10 cellular contexts compared by ENCODE assay signal in the genomic region with DNA sequence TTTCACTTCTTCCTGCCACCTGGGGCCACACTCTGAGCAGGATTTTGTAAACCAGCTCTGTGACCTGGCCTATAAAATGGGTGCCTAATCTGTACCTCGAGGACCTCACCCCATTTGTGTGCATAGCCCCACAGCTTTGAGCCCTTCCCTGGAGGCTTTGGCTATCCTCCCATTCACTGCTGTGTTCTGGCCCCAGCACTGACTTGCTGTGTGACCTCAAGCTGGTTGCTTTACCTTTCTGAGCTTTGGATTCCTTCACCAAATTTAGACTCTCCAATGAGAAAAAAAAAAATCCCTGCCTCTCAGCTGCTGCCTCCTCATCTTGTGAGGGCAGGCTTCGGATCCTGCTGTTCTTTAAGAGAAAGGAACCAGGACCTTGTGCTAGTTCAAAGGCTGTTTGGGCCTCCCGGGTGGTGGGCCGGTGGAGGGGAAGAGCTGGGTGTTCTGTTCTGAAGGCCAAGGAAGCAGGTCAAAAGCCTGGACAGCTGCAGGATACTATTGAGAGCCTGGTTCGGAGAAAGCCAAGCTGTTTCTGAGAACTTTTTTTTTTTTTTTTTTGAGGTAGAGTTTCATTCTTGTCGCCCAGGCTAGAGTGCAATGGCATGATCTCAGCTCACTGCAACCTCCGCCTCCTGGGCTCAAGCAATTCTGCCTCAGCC. TPM values are rescaled to one million over a fixed set of nuclear protein-coding genes. Genes with fewer than 3 reads are reported as not detected.
DNase-seq lines count a peak whose midpoint lies in the region; ATAC-seq and TF ChIP-seq lines count a peak whose summit lies in the region.
"Had no signal": no experiment of that assay in that cellular context is flagged by ENCODE, and none has a peak within 500 bp of the region (broad histone marks: within the 10 kb centered on the region; RNA-seq: fewer than 3 reads in every experiment).

No MANE protein-coding gene starts in this region.

- TF ChIP-seq POLR2A in vagina (IDR thresholded peaks at IDR 0.05) = no peak

- H3K36me3 Mint-ChIP-seq in stimulated activated naive CD8-positive, alpha-beta T cell treated with anti-CD3 and anti-CD28 coated beads, Interleukin-15, Interleukin-2, amounts not matched to agents 100 ng/mL and 50 ng/mL, for 24 hours (ENCODE audit: low read depth) = peaks cover 34% of the 10 kb centered on the region
- peaks cover 32% of the 10 kb centered on the region for H3K36me3 Mint-ChIP-seq in activated naive CD8-positive, alpha-beta T cell treated with anti-CD3 and anti-CD28 coated beads for 36 hours

- peaks cover 5% of the 10 kb centered on the region for H3K79me1 ChIP-seq in mesenchymal stem cell (replicated peaks; ENCODE audit: low read length, poor library complexity, severe bottlenecking)

- intact Hi-C loops in vagina (cut with DNase I) = no loop called here

- DNase-seq in stimulated activated naive CD8-positive, alpha-beta T cell treated with anti-CD3 and anti-CD28 coated beads, Interleukin-15, Interleukin-2, amounts not matched to agents 100 U/mL and 50 U/mL, for 24 hours = no peak
- no peak for DNase-seq in activated naive CD8-positive, alpha-beta T cell treated with anti-CD3 and anti-CD28 coated beads for 36 hours
- DNase-seq in mesenchymal stem cell (no peak), vagina (ENCODE audit: extremely low spot score in 2 of 2) (no peak), NOMO-1 treated with dmso at 0.1 percent for 144 hours (lab: John Stamatoyannopoulos, UW; ENCODE audit: unreplicated experiment) (no peak), NCI-H2107 (lab: John Stamatoyannopoulos, UW) (no peak), NCI-H1436 (lab: John Stamatoyannopoulos, UW) (no peak)
- DNase-seq: erythroblast, RPMI8226 had no signal

- H3K4me2 ChIP-seq in mesenchymal stem cell (ENCODE audit: low read length, poor library complexity, severe bottlenecking) = no peak overlapping the region

- 70% methylated on average over 5 of the region's 7 CpGs for WGBS in mesenchymal stem cell

- H2BK5ac ChIP-seq in mesenchymal stem cell (ENCODE audit: low read depth, low read length, poor library complexity, severe bottlenecking) = no peak overlapping the region

- no peak overlapping the region for H4K91ac ChIP-seq in mesenchymal stem cell (ENCODE audit: low read length)

- H3K36me3 ChIP-seq in mesenchymal stem cell (ENCODE audit: control insufficient read depth in 1 of 2, insufficient read depth in 2 of 2, low read depth in 1 of 2, low read length in 2 of 2) (peaks cover 36 to 49% of the 10 kb centered on the region in 2 experiments), vagina (peaks cover 0 to 40% of the 10 kb centered on the region in 2 donors)

- no peak overlapping the region for H3K9ac ChIP-seq in mesenchymal stem cell (ENCODE audit: low read length)

- no peak for TF ChIP-seq CTCF in vagina (IDR thresholded peaks at IDR 0.05)

- H3K4me1 Mint-ChIP-seq in stimulated activated naive CD8-positive, alpha-beta T cell treated with anti-CD3 and anti-CD28 coated beads, Interleukin-15, Interleukin-2, amounts not matched to agents 100 ng/mL and 50 ng/mL, for 24 hours (ENCODE audit: low read depth) = peaks cover 60% of the 10 kb centered on the region
- H3K4me1 Mint-ChIP-seq in activated naive CD8-positive, alpha-beta T cell treated with anti-CD3 and anti-CD28 coated beads for 36 hours = peaks cover 56% of the 10 kb centered on the region

- peak overlapping the region; percentile 44 for H2AK5ac ChIP-seq in mesenchymal stem cell (ENCODE audit: low read length, severe bottlenecking)

- H3K27ac Mint-ChIP-seq in stimulated activated naive CD8-positive, alpha-beta T cell treated with anti-CD3 and anti-CD28 coated beads, Interleukin-15, Interleukin-2, amounts not matched to agents 100 ng/mL and 50 ng/mL, for 24 hours = peak overlapping the region; percentile 74
- peak overlapping the region; percentile 83 for H3K27ac Mint-ChIP-seq in activated naive CD8-positive, alpha-beta T cell treated with anti-CD3 and anti-CD28 coated beads for 36 hours

- H3K4me1 ChIP-seq in mesenchymal stem cell (ENCODE audit: control insufficient read depth, insufficient read depth, low read depth, low read length) = peaks cover 58% of the 10 kb centered on the region
- peaks cover 55% of the 10 kb centered on the region for H3K4me1 ChIP-seq in vagina

- no peak for ATAC-seq in stimulated activated naive CD8-positive, alpha-beta T cell treated with anti-CD3 and anti-CD28 coated beads, Interleukin-15, Interleukin-2, amounts not matched to agents 100 U/mL and 50 U/mL, for 24 hours

- H3K9me3 ChIP-seq in mesenchymal stem cell (ENCODE audit: control insufficient read depth, low read length) (no peaks in the 10 kb centered on the region), vagina (no peaks in the 10 kb centered on the region)

- no peaks in the 10 kb centered on the region for H3K27me3 Mint-ChIP-seq in stimulated activated naive CD8-positive, alpha-beta T cell treated with anti-CD3 and anti-CD28 coated beads, Interleukin-15, Interleukin-2, amounts not matched to agents 100 ng/mL and 50 ng/mL, for 24 hours
- no peaks in the 10 kb centered on the region for H3K27me3 Mint-ChIP-seq in activated naive CD8-positive, alpha-beta T cell treated with anti-CD3 and anti-CD28 coated beads for 36 hours

- H2BK15ac ChIP-seq in mesenchymal stem cell (ENCODE audit: low read depth, poor library complexity, severe bottlenecking) = no peak overlapping the region

- H2AFZ ChIP-seq in mesenchymal stem cell (ENCODE audit: low read depth, low read length) = no peak overlapping the region

- H3K27me3 ChIP-seq in mesenchymal stem cell (ENCODE audit: control insufficient read depth in 1 of 2, insufficient read depth in 1 of 2, low read length in 2 of 2) = no peaks in the 10 kb centered on the region
- H3K27me3 ChIP-seq in vagina = no peaks in the 10 kb centered on the region

- H3K4me3 ChIP-seq in mesenchymal stem cell (ENCODE audit: insufficient read depth in 1 of 2, low read depth in 1 of 2, low read length in 2 of 2) = no peak overlapping the region
- H3K4me3 ChIP-seq in vagina = no peak overlapping the region

- no peak overlapping the region for H3K4me3 Mint-ChIP-seq in stimulated activated naive CD8-positive, alpha-beta T cell treated with anti-CD3 and anti-CD28 coated beads, Interleukin-15, Interleukin-2, amounts not matched to agents 100 ng/mL and 50 ng/mL, for 24 hours
- no peak overlapping the region for H3K4me3 Mint-ChIP-seq in activated naive CD8-positive, alpha-beta T cell treated with anti-CD3 and anti-CD28 coated beads for 36 hours

- no peak overlapping the region for H3K4ac ChIP-seq in mesenchymal stem cell (ENCODE audit: low read depth in 1 of 2, low read length in 2 of 2)

- H2BK12ac ChIP-seq in mesenchymal stem cell (ENCODE audit: low read length in 2 of 2) = no peak overlapping the region

- no peak overlapping the region for H4K8ac ChIP-seq in mesenchymal stem cell (ENCODE audit: low read length)

- H3K23ac ChIP-seq in mesenchymal stem cell (ENCODE audit: low read length in 2 of 2) = peak overlapping the region in 1 of 2 experiments; percentile 86

- H2BK120ac ChIP-seq in mesenchymal stem cell (ENCODE audit: low read depth, low read length) = no peak overlapping the region

- H3K18ac ChIP-seq in mesenchymal stem cell (ENCODE audit: low read depth in 1 of 2, low read length in 2 of 2) = no peak overlapping the region

- no peak overlapping the region for H3K14ac ChIP-seq in mesenchymal stem cell (ENCODE audit: low read length in 2 of 2)

- H3K9me3 Mint-ChIP-seq in stimulated activated naive CD8-positive, alpha-beta T cell treated with anti-CD3 and anti-CD28 coated beads, Interleukin-15, Interleukin-2, amounts not matched to agents 100 ng/mL and 50 ng/mL, for 24 hours = no peaks in the 10 kb centered on the region
- no peaks in the 10 kb centered on the region for H3K9me3 Mint-ChIP-seq in activated naive CD8-positive, alpha-beta T cell treated with anti-CD3 and anti-CD28 coated beads for 36 hours

- no peak overlapping the region for H3K27ac ChIP-seq in mesenchymal stem cell (ENCODE audit: low read length, poor library complexity, severe bottlenecking)
- peak overlapping the region; percentile 58 for H3K27ac ChIP-seq in vagina

RNA-seq across cellular contexts. Expression of a gene that starts 1.1 kb away (rescaled TPM):
- 1 to 10 TPM; 1.6 to 1.8 TPM for total RNA-seq in activated naive CD8-positive, alpha-beta T cell treated with anti-CD3 and anti-CD28 coated beads for 36 hours
- polyA plus RNA-seq in mesenchymal stem cell (2013, experiment 1 of 2) = 0.18 TPM
- polyA plus RNA-seq in mesenchymal stem cell (2013, experiment 2 of 2) = 0.21 TPM
- 0.98 TPM for total RNA-seq in vagina

RNA-seq across cellular contexts. Expression of a gene that starts 16.9 kb away (rescaled TPM):
- 1 to 10 TPM; 3.5 to 4.6 TPM for total RNA-seq in activated naive CD8-positive, alpha-beta T cell treated with anti-CD3 and anti-CD28 coated beads for 36 hours
- 0.70 TPM for polyA plus RNA-seq in mesenchymal stem cell (2013, experiment 1 of 2)
- 1.0 TPM for polyA plus RNA-seq in mesenchymal stem cell (2013, experiment 2 of 2)
- 27.5 TPM for total RNA-seq in vagina

RNA-seq across cellular contexts. Expression of a gene that starts 17.5 kb away (rescaled TPM):
- 100 to 1,000 TPM; 453 to 463 TPM for total RNA-seq in activated naive CD8-positive, alpha-beta T cell treated with anti-CD3 and anti-CD28 coated beads for 36 hours
- 124 TPM for polyA plus RNA-seq in mesenchymal stem cell (2013, experiment 1 of 2)
- polyA plus RNA-seq in mesenchymal stem cell (2013, experiment 2 of 2) = 118 TPM
- total RNA-seq in vagina = 278 TPM

RNA-seq across cellular contexts. Expression of a gene that starts 37.9 kb away (rescaled TPM):
- under 1 TPM; 0.20 to 0.58 TPM for total RNA-seq in activated naive CD8-positive, alpha-beta T cell treated with anti-CD3 and anti-CD28 coated beads for 36 hours
- 0.06 TPM for polyA plus RNA-seq in mesenchymal stem cell (2013, experiment 1 of 2)
- polyA plus RNA-seq in mesenchymal stem cell (2013, experiment 2 of 2) = 0.15 TPM
- total RNA-seq in vagina = 16.9 TPM

RNA-seq across cellular contexts. Expression of a gene that starts 42.1 kb away (rescaled TPM):
- 10 to 100 TPM; 60.4 to 63.8 TPM for total RNA-seq in activated naive CD8-positive, alpha-beta T cell treated with anti-CD3 and anti-CD28 coated beads for 36 hours
- polyA plus RNA-seq in mesenchymal stem cell (2013, experiment 1 of 2) = 12.3 TPM
- polyA plus RNA-seq in mesenchymal stem cell (2013, experiment 2 of 2) = 13.7 TPM
- 20.6 TPM for total RNA-seq in vagina
